1 cellular context compared by ENCODE assay signal in the genomic region with DNA sequence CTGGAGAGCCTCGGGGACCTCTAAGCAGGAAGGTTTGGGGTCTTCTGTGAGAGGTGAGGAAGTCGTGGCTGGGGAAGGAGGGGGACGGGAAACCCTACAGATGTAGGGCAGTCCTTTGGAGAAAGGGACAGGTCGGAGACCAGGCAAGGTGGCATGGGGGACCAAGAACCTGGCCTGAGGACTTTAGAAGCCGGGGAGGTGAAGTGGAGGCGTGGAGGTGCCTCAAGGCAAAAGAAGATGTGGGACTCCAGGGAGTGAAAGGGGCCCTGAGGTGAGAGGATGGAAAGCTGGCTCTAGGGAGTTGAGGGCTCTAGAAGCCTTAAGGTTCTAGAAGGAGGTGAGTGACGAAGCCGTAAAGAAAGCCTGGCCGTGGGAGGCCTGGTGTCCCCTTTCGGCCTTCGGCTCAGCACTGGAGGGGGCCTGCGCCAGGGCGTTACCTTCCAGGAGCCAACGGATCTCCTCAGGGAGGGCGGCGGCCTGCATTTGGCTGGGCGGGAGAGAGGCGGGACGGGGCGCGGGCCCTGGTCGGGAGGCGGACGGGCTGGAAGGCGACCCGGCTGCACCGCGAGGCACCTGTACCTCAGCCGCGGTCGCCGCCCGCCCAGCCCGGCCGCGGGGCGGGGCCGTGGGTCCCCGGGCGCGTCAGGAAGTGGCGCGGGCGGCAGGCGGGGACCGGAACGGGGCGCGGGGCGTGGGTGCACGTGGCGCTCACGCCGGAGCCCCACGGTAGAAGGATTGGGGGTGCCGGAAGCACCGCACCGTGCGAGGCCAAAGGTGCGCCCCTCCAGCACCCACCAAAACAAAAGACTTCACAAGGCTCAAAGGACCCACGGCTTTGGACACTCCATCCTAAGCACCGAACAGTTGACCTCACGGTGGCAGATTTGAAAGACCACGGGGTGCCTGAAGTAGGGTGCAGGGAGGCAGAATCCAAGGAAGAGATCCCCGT.
TF ChIP-seq lines count a peak whose summit lies in the region.

A gene (minus strand): TSS at position 577 of the 949 bp plus-strand sequence.

TF ChIP-seq in GM12878, 131 proteins besides CTCF, POLR2A, EP300 and RAD21 (continued from another document and continues in another):
- TF ChIP-seq, protein P1, sequence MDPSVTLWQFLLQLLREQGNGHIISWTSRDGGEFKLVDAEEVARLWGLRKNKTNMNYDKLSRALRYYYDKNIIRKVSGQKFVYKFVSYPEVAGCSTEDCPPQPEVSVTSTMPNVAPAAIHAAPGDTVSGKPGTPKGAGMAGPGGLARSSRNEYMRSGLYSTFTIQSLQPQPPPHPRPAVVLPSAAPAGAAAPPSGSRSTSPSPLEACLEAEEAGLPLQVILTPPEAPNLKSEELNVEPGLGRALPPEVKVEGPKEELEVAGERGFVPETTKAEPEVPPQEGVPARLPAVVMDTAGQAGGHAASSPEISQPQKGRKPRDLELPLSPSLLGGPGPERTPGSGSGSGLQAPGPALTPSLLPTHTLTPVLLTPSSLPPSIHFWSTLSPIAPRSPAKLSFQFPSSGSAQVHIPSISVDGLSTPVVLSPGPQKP (IDR thresholded peaks at IDR 0.05; ENCODE audit: low read depth, low read length) = peak; percentile 44; the same call in 1 of the 2 replicates
- TF ChIP-seq, protein P2, sequence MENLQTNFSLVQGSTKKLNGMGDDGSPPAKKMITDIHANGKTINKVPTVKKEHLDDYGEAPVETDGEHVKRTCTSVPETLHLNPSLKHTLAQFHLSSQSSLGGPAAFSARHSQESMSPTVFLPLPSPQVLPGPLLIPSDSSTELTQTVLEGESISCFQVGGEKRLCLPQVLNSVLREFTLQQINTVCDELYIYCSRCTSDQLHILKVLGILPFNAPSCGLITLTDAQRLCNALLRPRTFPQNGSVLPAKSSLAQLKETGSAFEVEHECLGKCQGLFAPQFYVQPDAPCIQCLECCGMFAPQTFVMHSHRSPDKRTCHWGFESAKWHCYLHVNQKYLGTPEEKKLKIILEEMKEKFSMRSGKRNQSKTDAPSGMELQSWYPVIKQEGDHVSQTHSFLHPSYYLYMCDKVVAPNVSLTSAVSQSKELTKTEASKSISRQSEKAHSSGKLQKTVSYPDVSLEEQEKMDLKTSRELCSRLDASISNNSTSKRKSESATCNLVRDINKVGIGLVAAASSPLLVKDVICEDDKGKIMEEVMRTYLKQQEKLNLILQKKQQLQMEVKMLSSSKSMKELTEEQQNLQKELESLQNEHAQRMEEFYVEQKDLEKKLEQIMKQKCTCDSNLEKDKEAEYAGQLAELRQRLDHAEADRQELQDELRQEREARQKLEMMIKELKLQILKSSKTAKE (IDR thresholded peaks at IDR 0.05; ENCODE audit: low read depth, poor library complexity, severe bottlenecking) = no peak
- TF ChIP-seq, protein P3, sequence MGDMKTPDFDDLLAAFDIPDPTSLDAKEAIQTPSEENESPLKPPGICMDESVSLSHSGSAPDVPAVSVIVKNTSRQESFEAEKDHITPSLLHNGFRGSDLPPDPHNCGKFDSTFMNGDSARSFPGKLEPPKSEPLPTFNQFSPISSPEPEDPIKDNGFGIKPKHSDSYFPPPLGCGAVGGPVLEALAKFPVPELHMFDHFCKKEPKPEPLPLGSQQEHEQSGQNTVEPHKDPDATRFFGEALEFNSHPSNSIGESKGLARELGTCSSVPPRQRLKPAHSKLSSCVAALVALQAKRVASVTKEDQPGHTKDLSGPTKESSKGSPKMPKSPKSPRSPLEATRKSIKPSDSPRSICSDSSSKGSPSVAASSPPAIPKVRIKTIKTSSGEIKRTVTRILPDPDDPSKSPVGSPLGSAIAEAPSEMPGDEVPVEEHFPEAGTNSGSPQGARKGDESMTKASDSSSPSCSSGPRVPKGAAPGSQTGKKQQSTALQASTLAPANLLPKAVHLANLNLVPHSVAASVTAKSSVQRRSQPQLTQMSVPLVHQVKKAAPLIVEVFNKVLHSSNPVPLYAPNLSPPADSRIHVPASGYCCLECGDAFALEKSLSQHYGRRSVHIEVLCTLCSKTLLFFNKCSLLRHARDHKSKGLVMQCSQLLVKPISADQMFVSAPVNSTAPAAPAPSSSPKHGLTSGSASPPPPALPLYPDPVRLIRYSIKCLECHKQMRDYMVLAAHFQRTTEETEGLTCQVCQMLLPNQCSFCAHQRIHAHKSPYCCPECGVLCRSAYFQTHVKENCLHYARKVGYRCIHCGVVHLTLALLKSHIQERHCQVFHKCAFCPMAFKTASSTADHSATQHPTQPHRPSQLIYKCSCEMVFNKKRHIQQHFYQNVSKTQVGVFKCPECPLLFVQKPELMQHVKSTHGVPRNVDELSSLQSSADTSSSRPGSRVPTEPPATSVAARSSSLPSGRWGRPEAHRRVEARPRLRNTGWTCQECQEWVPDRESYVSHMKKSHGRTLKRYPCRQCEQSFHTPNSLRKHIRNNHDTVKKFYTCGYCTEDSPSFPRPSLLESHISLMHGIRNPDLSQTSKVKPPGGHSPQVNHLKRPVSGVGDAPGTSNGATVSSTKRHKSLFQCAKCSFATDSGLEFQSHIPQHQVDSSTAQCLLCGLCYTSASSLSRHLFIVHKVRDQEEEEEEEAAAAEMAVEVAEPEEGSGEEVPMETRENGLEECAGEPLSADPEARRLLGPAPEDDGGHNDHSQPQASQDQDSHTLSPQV (IDR thresholded peaks at IDR 0.05) = peak; percentile 78
- TF ChIP-seq, protein P4, sequence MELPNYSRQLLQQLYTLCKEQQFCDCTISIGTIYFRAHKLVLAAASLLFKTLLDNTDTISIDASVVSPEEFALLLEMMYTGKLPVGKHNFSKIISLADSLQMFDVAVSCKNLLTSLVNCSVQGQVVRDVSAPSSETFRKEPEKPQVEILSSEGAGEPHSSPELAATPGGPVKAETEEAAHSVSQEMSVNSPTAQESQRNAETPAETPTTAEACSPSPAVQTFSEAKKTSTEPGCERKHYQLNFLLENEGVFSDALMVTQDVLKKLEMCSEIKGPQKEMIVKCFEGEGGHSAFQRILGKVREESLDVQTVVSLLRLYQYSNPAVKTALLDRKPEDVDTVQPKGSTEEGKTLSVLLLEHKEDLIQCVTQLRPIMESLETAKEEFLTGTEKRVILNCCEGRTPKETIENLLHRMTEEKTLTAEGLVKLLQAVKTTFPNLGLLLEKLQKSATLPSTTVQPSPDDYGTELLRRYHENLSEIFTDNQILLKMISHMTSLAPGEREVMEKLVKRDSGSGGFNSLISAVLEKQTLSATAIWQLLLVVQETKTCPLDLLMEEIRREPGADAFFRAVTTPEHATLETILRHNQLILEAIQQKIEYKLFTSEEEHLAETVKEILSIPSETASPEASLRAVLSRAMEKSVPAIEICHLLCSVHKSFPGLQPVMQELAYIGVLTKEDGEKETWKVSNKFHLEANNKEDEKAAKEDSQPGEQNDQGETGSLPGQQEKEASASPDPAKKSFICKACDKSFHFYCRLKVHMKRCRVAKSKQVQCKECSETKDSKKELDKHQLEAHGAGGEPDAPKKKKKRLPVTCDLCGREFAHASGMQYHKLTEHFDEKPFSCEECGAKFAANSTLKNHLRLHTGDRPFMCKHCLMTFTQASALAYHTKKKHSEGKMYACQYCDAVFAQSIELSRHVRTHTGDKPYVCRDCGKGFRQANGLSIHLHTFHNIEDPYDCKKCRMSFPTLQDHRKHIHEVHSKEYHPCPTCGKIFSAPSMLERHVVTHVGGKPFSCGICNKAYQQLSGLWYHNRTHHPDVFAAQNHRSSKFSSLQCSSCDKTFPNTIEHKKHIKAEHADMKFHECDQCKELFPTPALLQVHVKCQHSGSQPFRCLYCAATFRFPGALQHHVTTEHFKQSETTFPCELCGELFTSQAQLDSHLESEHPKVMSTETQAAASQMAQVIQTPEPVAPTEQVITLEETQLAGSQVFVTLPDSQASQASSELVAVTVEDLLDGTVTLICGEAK (IDR thresholded peaks at IDR 0.05; ENCODE audit: borderline replicate concordance) = peak; percentile 53; the same call in 1 of the 2 replicates
- TF ChIP-seq CEBPB (IDR thresholded peaks at IDR 0.05; ENCODE audit: borderline replicate concordance in 1 of 2, low read depth in 2 of 2, low read length in 2 of 2) = no peak
- TF ChIP-seq ZNF217 (IDR thresholded peaks at IDR 0.05) = peak; percentile 82; the same call in 1 of the 2 replicates
- no peak for TF ChIP-seq CBFB (IDR thresholded peaks at IDR 0.05; ENCODE audit: low read depth)
- no peak for TF ChIP-seq NBN (IDR thresholded peaks at IDR 0.05)
- no peak for TF ChIP-seq PML (IDR thresholded peaks at IDR 0.05; ENCODE audit: low read length)
- no peak for TF ChIP-seq ZBED1 (IDR thresholded peaks at IDR 0.05; ENCODE audit: borderline replicate concordance)
- peak; percentile 94 to 98 for TF ChIP-seq BHLHE40 (IDR thresholded peaks at IDR 0.05; ENCODE audit: borderline replicate concordance in 1 of 2, low read depth in 2 of 2, low read length in 1 of 2)
- TF ChIP-seq TAF1 (IDR thresholded peaks at IDR 0.05; ENCODE audit: borderline replicate concordance, low read depth, low read length) = peak; percentile 51; the same call in 1 of the 2 replicates
- 0 out of 2 replicates have a peak, but pooled peaks have one; percentile 1 for TF ChIP-seq BCL11A (IDR thresholded peaks at IDR 0.05; ENCODE audit: low read depth, low read length)
- TF ChIP-seq MEF2A (IDR thresholded peaks at IDR 0.05; ENCODE audit: insufficient read depth, low read depth, low read length) = no peak
- no peak for TF ChIP-seq SIN3A (IDR thresholded peaks at IDR 0.05; ENCODE audit: low read depth, low read length)
- TF ChIP-seq PAX8 (IDR thresholded peaks at IDR 0.05) = no peak
- no peak for TF ChIP-seq SIX5 (IDR thresholded peaks at IDR 0.05; ENCODE audit: low read depth, low read length, severe bottlenecking)
- 0 out of 2 replicates have a peak, but pooled peaks have one; percentile 42 for TF ChIP-seq MTA3 (IDR thresholded peaks at IDR 0.05; ENCODE audit: borderline replicate concordance, low read length)
- TF ChIP-seq, protein P5, sequence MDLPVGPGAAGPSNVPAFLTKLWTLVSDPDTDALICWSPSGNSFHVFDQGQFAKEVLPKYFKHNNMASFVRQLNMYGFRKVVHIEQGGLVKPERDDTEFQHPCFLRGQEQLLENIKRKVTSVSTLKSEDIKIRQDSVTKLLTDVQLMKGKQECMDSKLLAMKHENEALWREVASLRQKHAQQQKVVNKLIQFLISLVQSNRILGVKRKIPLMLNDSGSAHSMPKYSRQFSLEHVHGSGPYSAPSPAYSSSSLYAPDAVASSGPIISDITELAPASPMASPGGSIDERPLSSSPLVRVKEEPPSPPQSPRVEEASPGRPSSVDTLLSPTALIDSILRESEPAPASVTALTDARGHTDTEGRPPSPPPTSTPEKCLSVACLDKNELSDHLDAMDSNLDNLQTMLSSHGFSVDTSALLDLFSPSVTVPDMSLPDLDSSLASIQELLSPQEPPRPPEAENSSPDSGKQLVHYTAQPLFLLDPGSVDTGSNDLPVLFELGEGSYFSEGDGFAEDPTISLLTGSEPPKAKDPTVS (IDR thresholded peaks at IDR 0.05; ENCODE audit: low read depth, low read length) = no peak
- TF ChIP-seq, protein P6, sequence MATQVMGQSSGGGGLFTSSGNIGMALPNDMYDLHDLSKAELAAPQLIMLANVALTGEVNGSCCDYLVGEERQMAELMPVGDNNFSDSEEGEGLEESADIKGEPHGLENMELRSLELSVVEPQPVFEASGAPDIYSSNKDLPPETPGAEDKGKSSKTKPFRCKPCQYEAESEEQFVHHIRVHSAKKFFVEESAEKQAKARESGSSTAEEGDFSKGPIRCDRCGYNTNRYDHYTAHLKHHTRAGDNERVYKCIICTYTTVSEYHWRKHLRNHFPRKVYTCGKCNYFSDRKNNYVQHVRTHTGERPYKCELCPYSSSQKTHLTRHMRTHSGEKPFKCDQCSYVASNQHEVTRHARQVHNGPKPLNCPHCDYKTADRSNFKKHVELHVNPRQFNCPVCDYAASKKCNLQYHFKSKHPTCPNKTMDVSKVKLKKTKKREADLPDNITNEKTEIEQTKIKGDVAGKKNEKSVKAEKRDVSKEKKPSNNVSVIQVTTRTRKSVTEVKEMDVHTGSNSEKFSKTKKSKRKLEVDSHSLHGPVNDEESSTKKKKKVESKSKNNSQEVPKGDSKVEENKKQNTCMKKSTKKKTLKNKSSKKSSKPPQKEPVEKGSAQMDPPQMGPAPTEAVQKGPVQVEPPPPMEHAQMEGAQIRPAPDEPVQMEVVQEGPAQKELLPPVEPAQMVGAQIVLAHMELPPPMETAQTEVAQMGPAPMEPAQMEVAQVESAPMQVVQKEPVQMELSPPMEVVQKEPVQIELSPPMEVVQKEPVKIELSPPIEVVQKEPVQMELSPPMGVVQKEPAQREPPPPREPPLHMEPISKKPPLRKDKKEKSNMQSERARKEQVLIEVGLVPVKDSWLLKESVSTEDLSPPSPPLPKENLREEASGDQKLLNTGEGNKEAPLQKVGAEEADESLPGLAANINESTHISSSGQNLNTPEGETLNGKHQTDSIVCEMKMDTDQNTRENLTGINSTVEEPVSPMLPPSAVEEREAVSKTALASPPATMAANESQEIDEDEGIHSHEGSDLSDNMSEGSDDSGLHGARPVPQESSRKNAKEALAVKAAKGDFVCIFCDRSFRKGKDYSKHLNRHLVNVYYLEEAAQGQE (IDR thresholded peaks at IDR 0.05; ENCODE audit: low read depth, low read length) = 0 out of 2 replicates have a peak, but pooled peaks have one; percentile 12
- TF ChIP-seq SMARCA5 (IDR thresholded peaks at IDR 0.05) = peak; percentile 65; the same call in 1 of the 2 replicates
- TF ChIP-seq, protein P7, sequence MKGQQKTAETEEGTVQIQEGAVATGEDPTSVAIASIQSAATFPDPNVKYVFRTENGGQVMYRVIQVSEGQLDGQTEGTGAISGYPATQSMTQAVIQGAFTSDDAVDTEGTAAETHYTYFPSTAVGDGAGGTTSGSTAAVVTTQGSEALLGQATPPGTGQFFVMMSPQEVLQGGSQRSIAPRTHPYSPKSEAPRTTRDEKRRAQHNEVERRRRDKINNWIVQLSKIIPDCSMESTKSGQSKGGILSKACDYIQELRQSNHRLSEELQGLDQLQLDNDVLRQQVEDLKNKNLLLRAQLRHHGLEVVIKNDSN (IDR thresholded peaks at IDR 0.05; ENCODE audit: borderline replicate concordance, extremely low read length, insufficient read depth, low read depth, low read length) = peak; percentile 51
- 0 out of 4 replicates have a peak, but pooled peaks of 1 of the 2 experiments have one; percentile 29 for TF ChIP-seq SRF (IDR thresholded peaks at IDR 0.05; ENCODE audit: low read depth in 2 of 2, low read length in 2 of 2)
- no peak for TF ChIP-seq STAT1 (conservative IDR thresholded peaks at IDR 0.05)
- no peak for TF ChIP-seq KLF5 (IDR thresholded peaks at IDR 0.05; ENCODE audit: partially characterized antibody)
- TF ChIP-seq, protein P8, sequence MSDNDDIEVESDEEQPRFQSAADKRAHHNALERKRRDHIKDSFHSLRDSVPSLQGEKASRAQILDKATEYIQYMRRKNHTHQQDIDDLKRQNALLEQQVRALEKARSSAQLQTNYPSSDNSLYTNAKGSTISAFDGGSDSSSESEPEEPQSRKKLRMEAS (IDR thresholded peaks at IDR 0.05; ENCODE audit: low read depth, low read length) = peak; percentile 96
- TF ChIP-seq FOXK2 (IDR thresholded peaks at IDR 0.05) = no peak
- TF ChIP-seq, protein P9, sequence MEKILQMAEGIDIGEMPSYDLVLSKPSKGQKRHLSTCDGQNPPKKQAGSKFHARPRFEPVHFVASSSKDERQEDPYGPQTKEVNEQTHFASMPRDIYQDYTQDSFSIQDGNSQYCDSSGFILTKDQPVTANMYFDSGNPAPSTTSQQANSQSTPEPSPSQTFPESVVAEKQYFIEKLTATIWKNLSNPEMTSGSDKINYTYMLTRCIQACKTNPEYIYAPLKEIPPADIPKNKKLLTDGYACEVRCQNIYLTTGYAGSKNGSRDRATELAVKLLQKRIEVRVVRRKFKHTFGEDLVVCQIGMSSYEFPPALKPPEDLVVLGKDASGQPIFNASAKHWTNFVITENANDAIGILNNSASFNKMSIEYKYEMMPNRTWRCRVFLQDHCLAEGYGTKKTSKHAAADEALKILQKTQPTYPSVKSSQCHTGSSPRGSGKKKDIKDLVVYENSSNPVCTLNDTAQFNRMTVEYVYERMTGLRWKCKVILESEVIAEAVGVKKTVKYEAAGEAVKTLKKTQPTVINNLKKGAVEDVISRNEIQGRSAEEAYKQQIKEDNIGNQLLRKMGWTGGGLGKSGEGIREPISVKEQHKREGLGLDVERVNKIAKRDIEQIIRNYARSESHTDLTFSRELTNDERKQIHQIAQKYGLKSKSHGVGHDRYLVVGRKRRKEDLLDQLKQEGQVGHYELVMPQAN (conservative IDR thresholded peaks at IDR 0.05) = peak; percentile 71; the same call in 1 of the 2 replicates
- no peak; a peak in 1 of 4 replicates for TF ChIP-seq ETV6 (conservative IDR thresholded peaks at IDR 0.05 in 1 of 2, IDR thresholded peaks at IDR 0.05 in 1 of 2; ENCODE audit: borderline replicate concordance in 1 of 2, low read depth in 1 of 2)
